Comparison of ENCODE assay signal across 29 cellular contexts in genomic region chrX:70995338-70995737, GRCh38.
"Had no signal": no experiment of that assay in that cellular context is flagged by ENCODE, and none has a peak within 500 bp of the region (broad histone marks: within the 10 kb centered on the region; RNA-seq: fewer than 3 reads in every experiment).

No MANE protein-coding gene starts in this region.

- FAIRE-seq: urothelium cell line had no signal

- H3K9me3 ChIP-seq: suprapubic skin, testis, thoracic aorta, thyroid gland, transverse colon, upper lobe of right lung, vagina had no signal

- H3K4me1 Mint-ChIP-seq: stimulated activated effector memory CD8-positive, alpha-beta T cell treated with anti-CD3 and anti-CD28 coated beads, Interleukin-12 subunit alpha, Interleukin-12 subunit beta, amount 100 ng/mL, for 72 hours; stimulated activated memory B cell treated with anti-CD40 and anti-IgM and Interleukin-4, amounts not matched to agents 10 μg/mL and 1 μg/mL and 100 μg/mL, for 72 hours had no signal

- DNase-seq: stimulated activated CD4-positive, alpha-beta T cell treated with anti-CD3 and anti-CD28 coated beads, Interleukin-2, amount 100 ng/mL, for 48 hours; stimulated activated CD4-positive, alpha-beta T cell treated with anti-CD3 and anti-CD28 coated beads, Interleukin-4, amount 100 ng/mL, for 1 hour; stimulated activated CD4-positive, alpha-beta T cell treated with anti-CD3 and anti-CD28 coated beads, Interleukin-4, amount 100 ng/mL, for 24 hours; stimulated activated CD4-positive, alpha-beta T cell treated with anti-CD3 and anti-CD28 coated beads, Interleukin-4, amount 100 ng/mL, for 4 hours; stimulated activated CD8-positive, alpha-beta memory T cell treated with anti-CD3 and anti-CD28 coated beads, Interleukin-4, amount 100 ng/mL, for 48 hours; stimulated activated naive B cell treated with anti-CD40 and anti-IgM and Interleukin-4, amounts not matched to agents 10 μg/mL and 1 μg/mL and 100 μg/mL, for 72 hours; stimulated activated naive CD4-positive, alpha-beta T cell; stimulated activated naive CD4-positive, alpha-beta T cell treated with Interleukin-2 at 50 U/mL for 16 hours; stimulated activated naive CD8-positive, alpha-beta T cell treated with anti-CD3 and anti-CD28 coated beads, Interleukin-15, amount 100 ng/mL, for 72 hours; stimulated activated naive CD8-positive, alpha-beta T cell treated with anti-CD3 and anti-CD28 coated beads, Interleukin-15, Interleukin-2, amounts not matched to agents 100 U/mL and 50 U/mL, for 24 hours; stomach; substantia nigra; testis; thyroid gland; tibial artery; transverse colon; trophoblast cell; upper lobe of left lung; upper lobe of right lung; uterus had no signal

- H3K27me3 Mint-ChIP-seq: stimulated activated memory B cell treated with anti-CD40 and anti-IgM and Interleukin-4, amounts not matched to agents 10 μg/mL and 1 μg/mL and 100 μg/mL, for 72 hours; stimulated activated naive CD8-positive, alpha-beta T cell treated with anti-CD3 and anti-CD28 coated beads, Interleukin-15, Interleukin-2, amounts not matched to agents 100 ng/mL and 50 ng/mL, for 24 hours; type B pancreatic cell had no signal

- H3K36me3 Mint-ChIP-seq: stimulated activated effector memory CD8-positive, alpha-beta T cell treated with anti-CD3 and anti-CD28 coated beads, Interleukin-12 subunit alpha, Interleukin-12 subunit beta, amount 100 ng/mL, for 72 hours; stimulated activated memory B cell treated with anti-CD40 and anti-IgM and Interleukin-4, amounts not matched to agents 10 μg/mL and 1 μg/mL and 100 μg/mL, for 72 hours; stimulated activated naive B cell treated with anti-CD40 and anti-IgM and Interleukin-4, amounts not matched to agents 10 μg/mL and 1 μg/mL and 100 μg/mL, for 72 hours; type B pancreatic cell had no signal

- ATAC-seq: stimulated activated effector memory CD8-positive, alpha-beta T cell treated with anti-CD3 and anti-CD28 coated beads, Interleukin-12 subunit alpha, Interleukin-12 subunit beta, amount 100 ng/mL, for 72 hours; stimulated activated memory B cell treated with anti-CD40 and anti-IgM and Interleukin-4, amounts not matched to agents 10 μg/mL and 1 μg/mL and 100 μg/mL, for 72 hours; stimulated activated naive B cell treated with anti-CD40 and anti-IgM and Interleukin-4, amounts not matched to agents 10 μg/mL and 1 μg/mL and 100 μg/mL, for 72 hours; stimulated activated naive CD8-positive, alpha-beta T cell treated with anti-CD3 and anti-CD28 coated beads, Interleukin-15, amount 100 ng/mL, for 72 hours; stimulated activated naive CD8-positive, alpha-beta T cell treated with anti-CD3 and anti-CD28 coated beads, Interleukin-15, Interleukin-2, amounts not matched to agents 100 U/mL and 50 U/mL, for 24 hours; upper lobe of right lung had no signal

- H3K27ac Mint-ChIP-seq: stimulated activated effector memory CD8-positive, alpha-beta T cell treated with anti-CD3 and anti-CD28 coated beads, Interleukin-12 subunit alpha, Interleukin-12 subunit beta, amount 100 ng/mL, for 72 hours; stimulated activated memory B cell treated with anti-CD40 and anti-IgM and Interleukin-4, amounts not matched to agents 10 μg/mL and 1 μg/mL and 100 μg/mL, for 72 hours; stimulated activated naive B cell treated with anti-CD40 and anti-IgM and Interleukin-4, amounts not matched to agents 10 μg/mL and 1 μg/mL and 100 μg/mL, for 72 hours; stimulated activated naive CD8-positive, alpha-beta T cell treated with anti-CD3 and anti-CD28 coated beads, Interleukin-15, amount 100 ng/mL, for 72 hours; stimulated activated naive CD8-positive, alpha-beta T cell treated with anti-CD3 and anti-CD28 coated beads, Interleukin-15, Interleukin-2, amounts not matched to agents 100 ng/mL and 50 ng/mL, for 24 hours; type B pancreatic cell had no signal

- H3K9me3 Mint-ChIP-seq: stimulated activated effector memory CD8-positive, alpha-beta T cell treated with anti-CD3 and anti-CD28 coated beads, Interleukin-12 subunit alpha, Interleukin-12 subunit beta, amount 100 ng/mL, for 72 hours; stimulated activated memory B cell treated with anti-CD40 and anti-IgM and Interleukin-4, amounts not matched to agents 10 μg/mL and 1 μg/mL and 100 μg/mL, for 72 hours; stimulated activated naive CD8-positive, alpha-beta T cell treated with anti-CD3 and anti-CD28 coated beads, Interleukin-15, Interleukin-2, amounts not matched to agents 100 ng/mL and 50 ng/mL, for 24 hours; type B pancreatic cell had no signal

- H3K4me3 ChIP-seq: stomach, suprapubic skin, testis, thoracic aorta, thyroid gland, tibial artery, tibial nerve, transverse colon, upper lobe of left lung, upper lobe of right lung, uterus, vagina had no signal

- H3K4me3 Mint-ChIP-seq: stimulated activated effector memory CD8-positive, alpha-beta T cell treated with anti-CD3 and anti-CD28 coated beads, Interleukin-12 subunit alpha, Interleukin-12 subunit beta, amount 100 ng/mL, for 72 hours; stimulated activated memory B cell treated with anti-CD40 and anti-IgM and Interleukin-4, amounts not matched to agents 10 μg/mL and 1 μg/mL and 100 μg/mL, for 72 hours; stimulated activated naive B cell treated with anti-CD40 and anti-IgM and Interleukin-4, amounts not matched to agents 10 μg/mL and 1 μg/mL and 100 μg/mL, for 72 hours; stimulated activated naive CD8-positive, alpha-beta T cell treated with anti-CD3 and anti-CD28 coated beads, Interleukin-15, amount 100 ng/mL, for 72 hours; stimulated activated naive CD8-positive, alpha-beta T cell treated with anti-CD3 and anti-CD28 coated beads, Interleukin-15, Interleukin-2, amounts not matched to agents 100 ng/mL and 50 ng/mL, for 24 hours; type B pancreatic cell had no signal

- H3K4me1 ChIP-seq: stomach, suprapubic skin, testis, thyroid gland, tibial artery, tibial nerve, transverse colon, upper lobe of left lung, upper lobe of right lung, uterus, vagina had no signal

- H3K36me3 ChIP-seq: stomach, suprapubic skin, thoracic aorta, thyroid gland, tibial artery, tibial nerve, transverse colon, upper lobe of left lung, upper lobe of right lung, uterus, vagina had no signal

- H3K27ac ChIP-seq: stomach, suprapubic skin, testis, thoracic aorta, thyroid gland, tibial artery, tibial nerve, transverse colon, upper lobe of left lung, upper lobe of right lung, uterus, vagina had no signal

- H3K27me3 ChIP-seq: suprapubic skin, testis, thyroid gland, tibial artery, tibial nerve, transverse colon, upper lobe of left lung, upper lobe of right lung, uterus, vagina had no signal
